23 cellular contexts compared by ENCODE assay signal in genomic region chr7:111242361-111242760, GRCh38.
DNase-seq lines count a peak whose midpoint lies in the region; ATAC-seq lines count a peak whose summit lies in the region.
"Had no signal": no experiment of that assay in that cellular context is flagged by ENCODE, and none has a peak within 500 bp of the region (broad histone marks: within the 10 kb centered on the region; RNA-seq: fewer than 3 reads in every experiment).

No MANE protein-coding gene starts in this region.

- peaks cover 14% of the 10 kb centered on the region for H3K4me1 Mint-ChIP-seq in memory B cell

- H3K36me3 Mint-ChIP-seq in memory B cell, result peaks cover 2% of the 10 kb centered on the region

- H3K4me3 Mint-ChIP-seq in memory B cell, result no peak overlapping the region
- H3K4me3 Mint-ChIP-seq: CD4-positive, alpha-beta T cell; IgD-negative memory B cell; T-helper 17 cell had no signal

- DNase-seq in NCI-H2081 (lab: John Stamatoyannopoulos, UW) (peak; percentile 8 to 21), NCI-H2081 treated with DMSO at 0.1 percent for 48 hours (lab: John Stamatoyannopoulos, UW) (no peak), NCI-H2107 treated with DMSO at 0.1 percent for 48 hours (lab: John Stamatoyannopoulos, UW; ENCODE audit: unreplicated experiment) (peak; percentile 73), memory B cell (ENCODE audit: low spot score in 2 of 2) (no peak), NCI-H748 treated with DMSO at 0.1 percent for 48 hours (lab: John Stamatoyannopoulos, UW) (no peak), NCI-H774 (lab: John Stamatoyannopoulos, UW) (no peak), cerebellum (ENCODE audit: low spot score) (no peak), COR-L47 (lab: John Stamatoyannopoulos, UW) (no peak)
- DNase-seq: CD4-positive, alpha-beta T cell; DMS53; MM.1S; NCI-H1694; NCI-H2171; NCI-H226; NCI-H524 treated with DMSO at 0.1 percent for 48 hours; PC-9; SJCRH30; T-helper 17 cell had no signal

- H3K27me3 Mint-ChIP-seq in memory B cell, result no peaks in the 10 kb centered on the region
- H3K27me3 Mint-ChIP-seq: CD4-positive, alpha-beta T cell; IgD-negative memory B cell; T-helper 17 cell had no signal

- H3K27ac Mint-ChIP-seq in memory B cell, result peak overlapping the region; percentile 2
- H3K27ac Mint-ChIP-seq: CD4-positive, alpha-beta T cell; IgD-negative memory B cell; T-helper 17 cell had no signal

- no peaks in the 10 kb centered on the region for H3K9me3 Mint-ChIP-seq in memory B cell
- H3K9me3 Mint-ChIP-seq: CD4-positive, alpha-beta T cell; IgD-negative memory B cell had no signal

- no peak for ATAC-seq in memory B cell (ENCODE audit: low read depth)
- ATAC-seq: GM12878, HCT116, Right ventricle myocardium inferior, SK-N-SH treated with all-trans-retinoic acid at 6 μM for 48 hours, T-helper 17 cell had no signal

Comparison
In these comparisons a context has a peak if more than half of its experiments do, and no peak if none do; other contexts are left out.
1. DNase-seq: peak in NCI-H2081 (2 of 2) and NCI-H2107 treated with DMSO at 0.1 percent for 48 hours (single experiment); none in NCI-H2081 treated with DMSO at 0.1 percent for 48 hours (single experiment), memory B cell (0 of 2), NCI-H748 treated with DMSO at 0.1 percent for 48 hours (single experiment), NCI-H774 (single experiment), cerebellum (single experiment) and COR-L47 (single experiment).